Comparison of ENCODE assay signal across 8 cellular contexts in the genomic region with DNA sequence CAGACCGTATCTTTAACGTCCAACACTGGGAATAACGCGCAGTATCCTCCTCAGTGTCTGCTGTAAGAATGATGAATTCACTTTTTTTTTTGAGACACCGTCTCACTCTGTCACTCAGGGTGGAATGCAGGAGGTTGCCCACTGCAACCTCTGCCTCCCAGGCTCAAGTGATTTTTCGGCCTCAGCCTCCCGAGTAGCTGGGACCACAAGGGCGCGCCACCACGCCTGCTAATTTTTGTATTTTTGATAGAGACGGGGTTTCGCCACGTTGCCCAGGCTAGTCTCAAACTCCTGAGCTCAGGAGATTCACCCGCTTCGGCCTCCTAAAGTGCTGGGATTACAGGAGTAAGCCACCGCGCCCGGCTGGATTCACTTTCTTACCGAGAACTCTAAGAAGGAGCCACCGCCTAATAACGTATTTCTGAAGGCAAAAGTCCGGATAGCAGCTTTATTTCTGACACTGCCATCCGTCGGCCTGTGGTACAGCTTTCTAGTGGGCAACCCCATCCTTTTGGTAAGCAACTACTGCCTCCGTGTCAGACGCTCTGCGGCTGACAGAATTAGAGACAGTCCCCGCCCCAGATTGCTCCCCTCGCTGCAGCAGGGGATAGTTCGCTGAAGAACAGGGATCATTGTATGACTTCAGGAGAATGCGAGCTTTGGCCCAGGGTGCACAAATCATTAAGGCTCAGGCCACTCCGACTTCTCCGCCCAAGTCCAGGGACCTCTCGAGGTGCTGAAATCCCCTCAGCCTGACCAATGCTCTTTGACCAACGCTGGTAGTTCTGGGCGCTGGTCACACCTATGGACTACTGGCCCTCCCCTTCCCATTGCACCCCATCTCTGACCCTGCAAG. TPM values are rescaled to one million over a fixed set of nuclear protein-coding genes. Genes with fewer than 3 reads are reported as not detected.
A peak's percentile ranks its signal among the peaks of the same experiment; 100 is the strongest.
DNase-seq lines count a peak whose midpoint lies in the region; ATAC-seq and TF ChIP-seq lines count a peak whose summit lies in the region.

No MANE protein-coding gene starts in this region.

- intact Hi-C loops in Calu3 (cut with micrococcal nuclease; ENCODE audit: unreplicated experiment) = loop anchor here (2.0 kb wide), 1 partner anchor 182 kb away; no protein-coding TSS in a partner anchor
- intact Hi-C loops in aorta (cut with DNase I) = loop anchor here (2.0 to 5.0 kb wide), 2 partner anchors 181 to 182 kb away; no protein-coding TSS in a partner anchor

- H3K27ac ChIP-seq in SK-N-MC (0 out of 2 replicates have a peak overlapping the region, but pooled peaks have one; percentile 31), aorta (ENCODE audit: low read depth in 1 of 2, low read length in 2 of 2) (peak overlapping the region in 1 of 2 donors; percentile 34)

- peak overlapping the region; percentile 88 for H3K4me3 Mint-ChIP-seq in Calu3 (ENCODE audit: low read depth, unreplicated experiment)

- H3K36me3 ChIP-seq in HAP-1 (replicated peaks) = peaks cover 35% of the 10 kb centered on the region
- peaks cover 21% of the 10 kb centered on the region for H3K36me3 ChIP-seq in SK-N-MC (ENCODE audit: insufficient read depth, low read length)
- H3K36me3 ChIP-seq in aorta (ENCODE audit: control insufficient read depth in 1 of 2, insufficient read depth in 2 of 2, low read length in 1 of 2) = peaks cover 3 to 8% of the 10 kb centered on the region in 2 donors

- H3K27me3 Mint-ChIP-seq in Calu3 (ENCODE audit: unreplicated experiment) = no peaks in the 10 kb centered on the region

- in situ Hi-C loops in HAP-1 (cut with MboI; ENCODE audit: low sequenced_read_pairs) = loop anchor here (25.0 kb wide), 1 partner anchor 1059 kb away; no protein-coding TSS in a partner anchor

- H3K27me3 ChIP-seq in HAP-1 (ENCODE audit: low read depth) (no peaks in the 10 kb centered on the region), mononuclear cell (ENCODE audit: insufficient read depth, low read length) (no peaks in the 10 kb centered on the region), aorta (ENCODE audit: control insufficient read depth in 1 of 2, insufficient read depth in 2 of 2, low read length in 1 of 2) (no peaks in the 10 kb centered on the region)

- DNase-seq in Calu3 (no peak), HAP-1 (ENCODE audit: low spot score in 2 of 2) (no peak), SK-N-MC (ENCODE audit: low read depth, low spot score) (no peak), aorta (peak; percentile 55 to 62), SKM-1 (lab: John Stamatoyannopoulos, UW; ENCODE audit: unreplicated experiment) (no peak)
- peak; percentile 10 for DNase-seq in effector CD4-positive, alpha-beta T cell

- H3K27ac Mint-ChIP-seq in Calu3 (ENCODE audit: unreplicated experiment) = peak overlapping the region; percentile 91

- TF ChIP-seq CTCF in Calu3 (IDR thresholded peaks at IDR 0.05; ENCODE audit: unreplicated experiment) = no peak

- peaks cover 67% of the 10 kb centered on the region for H3K36me3 Mint-ChIP-seq in Calu3 (ENCODE audit: insufficient read depth, unreplicated experiment)

- peaks cover 28% of the 10 kb centered on the region for H3K4me1 Mint-ChIP-seq in Calu3 (ENCODE audit: low read depth, unreplicated experiment)

- peak overlapping the region; percentile 95 for H3K9ac ChIP-seq in SK-N-MC (ENCODE audit: insufficient read length)

- WGBS in aorta, 2 donors = 34 to 37% methylated on average over 36 of the region's 36 CpGs

- CTCF ChIA-PET in Calu3 (lab: Charles Lee) = interaction anchor here (0.7 kb wide), 1 partner anchor 239 kb away, joined by 4 read pairs; no protein-coding TSS in a partner anchor

- ATAC-seq in aorta (ENCODE audit: low FRiP score) (peak; percentile 26), GM19467 (IDR thresholded peaks at IDR 0.05; ENCODE audit: unreplicated experiment) (no peak)

- H3K9me3 ChIP-seq in HAP-1 = peaks cover 2% of the 10 kb centered on the region; the same call in 1 of the 2 replicates
- no peaks in the 10 kb centered on the region for H3K9me3 ChIP-seq in SK-N-MC (ENCODE audit: low read depth, low read length)
- H3K9me3 ChIP-seq in mononuclear cell (ENCODE audit: low read depth, low read length) = no peaks in the 10 kb centered on the region
- no peaks in the 10 kb centered on the region for H3K9me3 ChIP-seq in aorta (ENCODE audit: control insufficient read depth, low read length)

- H3K4me1 ChIP-seq in HAP-1 (peaks cover 12% of the 10 kb centered on the region), mononuclear cell (ENCODE audit: insufficient read depth, low read length) (peaks cover 24% of the 10 kb centered on the region), aorta (ENCODE audit: control insufficient read depth in 1 of 2, insufficient read depth in 2 of 2, low read length in 2 of 2) (peaks cover 0 to 4% of the 10 kb centered on the region in 2 donors)

- no peaks in the 10 kb centered on the region for H3K9me3 Mint-ChIP-seq in Calu3 (ENCODE audit: low read depth, unreplicated experiment)

- TSS peak; percentile 57 for BruUV-seq in Calu3 (replicated peaks; lab: Mats Ljungman, UMichigan)

- H3K4me3 ChIP-seq in HAP-1 (peak overlapping the region; percentile 98), SK-N-MC (peak overlapping the region; percentile 88), mononuclear cell (ENCODE audit: low read length) (peak overlapping the region; percentile 73), aorta (ENCODE audit: low read length in 2 of 2) (peak overlapping the region; percentile 55 to 70)

RNA-seq across cellular contexts. Expression of gene POLR3A, which starts 0.6 kb away (rescaled TPM):
- total RNA-seq in Calu3 (2022) (26.6 and 30.0 TPM in 2 replicates), mononuclear cell (4.8 TPM), aorta (10 to 100 TPM; 11.6 to 16.3 TPM)
- 1 to 10 TPM; 2.5 to 7.1 TPM for polyA plus RNA-seq in aorta

RNA-seq across cellular contexts. Expression of gene RPS24, which starts 5.0 kb away (rescaled TPM):
- 1,787 and 1,941 TPM in 2 replicates for total RNA-seq in Calu3 (2022)
- 4,532 TPM for total RNA-seq in mononuclear cell
- 1,000 to 10,000 TPM; 1,037 to 1,156 TPM for total RNA-seq in aorta
- 1,000 to 10,000 TPM; 4,061 to 6,972 TPM for polyA plus RNA-seq in aorta

Comparison
In these comparisons a context has a peak if more than half of its experiments do, and no peak if none do; other contexts are left out.
1. DNase-seq: peak in effector CD4-positive, alpha-beta T cell (single experiment) and aorta (2 of 2); none in Calu3 (single experiment), HAP-1 (0 of 2), SK-N-MC (single experiment) and SKM-1 (single experiment).
2. Peak in every context shown above with its lines, with median percentiles within 50 percentile points of each other: H3K4me3 ChIP-seq.